In genomic region chr5:151772029-151772867, GRCh38 we compare ENCODE assay signal across 8 cellular contexts. TPM values are rescaled to one million over a fixed set of nuclear protein-coding genes. Genes with fewer than 3 reads are reported as not detected.
DNase-seq lines count a peak whose midpoint lies in the region; ATAC-seq and TF ChIP-seq lines count a peak whose summit lies in the region.

No MANE protein-coding gene starts in this region.

- H3K4me3 ChIP-seq in AG04449 (ENCODE audit: low read depth, low read length) (peak overlapping the region; percentile 87), gastroesophageal sphincter (peak overlapping the region; percentile 81 to 87), upper lobe of left lung (peak overlapping the region; percentile 72 to 99 (median 94))

- ATAC-seq in GM18498 (IDR thresholded peaks at IDR 0.05; ENCODE audit: unreplicated experiment) (peak; percentile 3), gastroesophageal sphincter (peak; percentile 13), omental fat pad (ENCODE audit: low FRiP score) (peak; percentile 3), upper lobe of left lung (ENCODE audit: low FRiP score in 2 of 2) (no peak)

- peak overlapping the region; percentile 86 to 96 (median 94) for H3K27ac ChIP-seq in gastroesophageal sphincter
- H3K27ac ChIP-seq in upper lobe of left lung = peak overlapping the region; percentile 90 to 95 (median 94)

- H3K36me3 ChIP-seq in gastroesophageal sphincter = no peaks in the 10 kb centered on the region
- H3K36me3 ChIP-seq in upper lobe of left lung = peaks cover 0 to under 1% (median 0%) of the 10 kb centered on the region in 4 donors

- TF ChIP-seq EP300 in gastroesophageal sphincter (IDR thresholded peaks at IDR 0.05) (no peak), upper lobe of left lung (IDR thresholded peaks at IDR 0.05) (no peak)

- H3K9me3 ChIP-seq in gastroesophageal sphincter = no peaks in the 10 kb centered on the region
- H3K9me3 ChIP-seq in upper lobe of left lung = no peaks in the 10 kb centered on the region

- no peaks in the 10 kb centered on the region for H3K27me3 ChIP-seq in gastroesophageal sphincter
- no peaks in the 10 kb centered on the region for H3K27me3 ChIP-seq in upper lobe of left lung

- CTCF ChIA-PET in AG04449 (lab: Yijun Ruan, JAX) = interaction anchor here (0.7 to 3.3 kb wide), 11 partner anchors 8 to 646 kb away, joined by 3 to 28 read pairs (median 6); partner anchors contain the start of gene ATOX1

- POLR2A ChIA-PET in AG04449 (lab: Yijun Ruan, JAX) = interaction anchor here (0.6 to 3.1 kb wide), 20 partner anchors 9 to 520 kb away, joined by 3 to 16 read pairs (median 6); partner anchors contain the start of genes ATOX1, GM2A, SLC36A1 and SPARC

- TF ChIP-seq POLR2A in gastroesophageal sphincter (IDR thresholded peaks at IDR 0.05) = no peak
- TF ChIP-seq POLR2A in upper lobe of left lung (IDR thresholded peaks at IDR 0.05) = no peak

- 0% methylated on average over 1 to 19 of the region's 87 CpGs for WGBS in gastroesophageal sphincter (ENCODE audit: low coverage in 1 of 2), 2 donors
- WGBS in upper lobe of left lung, 2 donors = 0 to 1% methylated on average over 24 to 30 of the region's 87 CpGs

- DNase-seq in AG04449 (ENCODE audit: low read depth, low spot score) = no peak
- DNase-seq in NCI-H2227 (lab: John Stamatoyannopoulos, UW; ENCODE audit: unreplicated experiment) = peak; percentile 87
- peak; percentile 80 for DNase-seq in activated effector memory CD4-positive, alpha-beta T cell treated with anti-CD3 and anti-CD28 coated beads, Interleukin-2, amount 50 U/mL, for 16 hours
- no peak for DNase-seq in omental fat pad (ENCODE audit: low spot score)
- DNase-seq in upper lobe of left lung = peak; percentile 53 to 96
- DNase-seq in middle frontal gyrus (ENCODE audit: extremely low spot score, low spot score) = no peak

- TF ChIP-seq CTCF in AG04449 (IDR thresholded peaks at IDR 0.05; ENCODE audit: insufficient read depth, low read length, missing control alignments) = no peak
- peak in 1 of 4 experiments; percentile 17 for TF ChIP-seq CTCF in gastroesophageal sphincter (IDR thresholded peaks at IDR 0.05)
- TF ChIP-seq CTCF in omental fat pad (IDR thresholded peaks at IDR 0.05) = no peak
- TF ChIP-seq CTCF in upper lobe of left lung (IDR thresholded peaks at IDR 0.05) = no peak

- H3K4me1 ChIP-seq in gastroesophageal sphincter (peaks cover 4 to 59% (median 29%) of the 10 kb centered on the region in 3 donors), upper lobe of left lung (peaks cover 27 to 55% (median 41%) of the 10 kb centered on the region in 4 donors)

RNA-seq across cellular contexts. Expression of gene G3BP1, which starts 0.5 kb away (rescaled TPM):
- 100 to 1,000 TPM in 2 of 4 donors, 10 to 100 TPM in 2; 73.3 to 102 (median 89.1) TPM for total RNA-seq in gastroesophageal sphincter
- 100 to 1,000 TPM; 110 to 180 (median 114) TPM for total RNA-seq in omental fat pad
- 100 to 1,000 TPM in 2 of 6 donors, 10 to 100 TPM in 4; 40.9 to 169 (median 81.6) TPM for total RNA-seq in upper lobe of left lung

RNA-seq across cellular contexts. Expression of gene ATOX1, which starts 13.8 kb away (rescaled TPM):
- total RNA-seq in gastroesophageal sphincter = 100 to 1,000 TPM in 1 of 4 donors, 10 to 100 TPM in 3; 61.6 to 145 (median 74.6) TPM
- total RNA-seq in omental fat pad = 100 to 1,000 TPM in 2 of 4 donors, 10 to 100 TPM in 2; 81.5 to 162 (median 109) TPM
- 10 to 100 TPM; 57.6 to 87.0 (median 66.9) TPM for total RNA-seq in upper lobe of left lung

Comparison
In these comparisons a context has a peak if more than half of its experiments do, and no peak if none do; other contexts are left out.
1. DNase-seq: peak in NCI-H2227 (single experiment), activated effector memory CD4-positive, alpha-beta T cell treated with anti-CD3 and anti-CD28 coated beads, Interleukin-2, amount 50 U/mL, for 16 hours (single experiment) and upper lobe of left lung (2 of 2); none in AG04449 (single experiment), omental fat pad (single experiment) and middle frontal gyrus (single experiment).
2. ATAC-seq: peak in GM18498 (single experiment), gastroesophageal sphincter (single experiment) and omental fat pad (single experiment); none in upper lobe of left lung (0 of 2).
3. Peak in every context shown above with its lines, with median percentiles within 50 percentile points of each other: H3K4me3 ChIP-seq.